In genomic region chr11:72719551-72719950, GRCh38 we compare ENCODE assay signal across 9 cellular contexts. TPM values are rescaled to one million over a fixed set of nuclear protein-coding genes. Genes with fewer than 3 reads are reported as not detected.
DNase-seq lines count a peak whose midpoint lies in the region; ATAC-seq and TF ChIP-seq lines count a peak whose summit lies in the region.
"Had no signal": no experiment of that assay in that cellular context is flagged by ENCODE, and none has a peak within 500 bp of the region (broad histone marks: within the 10 kb centered on the region; RNA-seq: fewer than 3 reads in every experiment).

No MANE protein-coding gene starts in this region.

- intact Hi-C loops in A673 (cut with micrococcal nuclease; ENCODE audit: unreplicated experiment) (no loop called here), IMR-90 (cut with micrococcal nuclease) (no loop called here), posterior cingulate gyrus (cut with DNase I) (no loop called here)
- intact Hi-C loops in naive thymus-derived CD4-positive, alpha-beta T cell (cut with micrococcal nuclease) = no loop called here

- H3K27ac ChIP-seq in A673 (ENCODE audit: low read depth, low read length, poor library complexity, severe bottlenecking) (peak overlapping the region; percentile 2), IMR-90 (ENCODE audit: insufficient read depth, low read length) (no peak overlapping the region)
- peak overlapping the region; percentile 78 for H3K27ac ChIP-seq in naive thymus-derived CD4-positive, alpha-beta T cell (ENCODE audit: low read depth, low read length)

- ATAC-seq in IMR-90 (ENCODE audit: low read depth) (no peak), GM18868 (IDR thresholded peaks at IDR 0.05; ENCODE audit: unreplicated experiment) (no peak), GM18907 (IDR thresholded peaks at IDR 0.05; ENCODE audit: unreplicated experiment) (no peak), HG02759 (IDR thresholded peaks at IDR 0.05; ENCODE audit: unreplicated experiment) (no peak)
- no peak for ATAC-seq in central memory CD8-positive, alpha-beta T cell (replicated peaks; ENCODE audit: extremely low read depth, poor library complexity, severe bottlenecking)
- ATAC-seq in naive thymus-derived CD4-positive, alpha-beta T cell = no peak

- peaks cover 65% of the 10 kb centered on the region for H4K20me1 ChIP-seq in IMR-90 (ENCODE audit: insufficient read depth, low read length)

- peaks cover 46 to 95% of the 10 kb centered on the region in 2 experiments for H3K79me1 ChIP-seq in IMR-90 (ENCODE audit: low read depth in 1 of 2, low read length in 2 of 2)

- POLR2A ChIA-PET in A673 (lab: Charles Lee; ENCODE audit: low non-redundant PET) (no interaction called here), IMR-90 (lab: Charles Lee; ENCODE audit: unreplicated experiment) (no interaction called here)
- POLR2A ChIA-PET in naive thymus-derived CD4-positive, alpha-beta T cell (lab: Charles Lee) = no interaction called here

- H3K4me1 Mint-ChIP-seq in central memory CD8-positive, alpha-beta T cell = peaks cover 77% of the 10 kb centered on the region
- H3K4me1 Mint-ChIP-seq in naive thymus-derived CD4-positive, alpha-beta T cell = peaks cover 51 to 83% (median 69%) of the 10 kb centered on the region in 7 donors

- TF ChIP-seq POLR2A in IMR-90 (IDR thresholded peaks at IDR 0.05; ENCODE audit: low read depth, low read length) = no peak

- no peaks in the 10 kb centered on the region for H3K9me3 Mint-ChIP-seq in central memory CD8-positive, alpha-beta T cell
- no peaks in the 10 kb centered on the region for H3K9me3 Mint-ChIP-seq in naive thymus-derived CD4-positive, alpha-beta T cell

- H3K4me3 ChIP-seq in A673 (ENCODE audit: low read depth, low read length, poor library complexity, severe bottlenecking) = no peak overlapping the region
- H3K4me3 ChIP-seq in IMR-90 (ENCODE audit: insufficient read depth, low read depth, low read length) = no peak overlapping the region
- H3K4me3 ChIP-seq in naive thymus-derived CD4-positive, alpha-beta T cell (ENCODE audit: low read length) = peak overlapping the region; percentile 98

- no peak overlapping the region for H3K56ac ChIP-seq in IMR-90 (ENCODE audit: extremely low read depth, insufficient read depth, low read length)

- H3K4me2 ChIP-seq in IMR-90 (ENCODE audit: low read depth, low read length) = peak overlapping the region; percentile 16

- H3K18ac ChIP-seq in IMR-90 (ENCODE audit: low read depth, low read length) = no peak overlapping the region

- no peak overlapping the region for H2AK9ac ChIP-seq in IMR-90 (replicated peaks; ENCODE audit: low read depth, low read length, poor library complexity)

- H3K36me3 Mint-ChIP-seq in central memory CD8-positive, alpha-beta T cell (ENCODE audit: insufficient read depth) = peaks cover 31% of the 10 kb centered on the region
- peaks cover 0 to 3% (median 0%) of the 10 kb centered on the region in 5 donors for H3K36me3 Mint-ChIP-seq in naive thymus-derived CD4-positive, alpha-beta T cell

- H4K5ac ChIP-seq in IMR-90 (ENCODE audit: low read depth, low read length) = no peak overlapping the region

- peak overlapping the region; percentile 83 for H3K4me3 Mint-ChIP-seq in central memory CD8-positive, alpha-beta T cell
- peak overlapping the region; percentile 88 to 99 (median 94) for H3K4me3 Mint-ChIP-seq in naive thymus-derived CD4-positive, alpha-beta T cell

- WGBS in IMR-90 (ENCODE audit: extremely low coverage in 2 of 2, insufficient read length in 1 of 2), 2 experiments = 60% methylated on average over 1 of the region's 4 CpGs; no CpG with 5 or more reads in 1 of the 2 experiments

- CTCF ChIA-PET in A673 (lab: Charles Lee) = no interaction called here
- CTCF ChIA-PET in IMR-90 (lab: Yijun Ruan, JAX) = no interaction called here
- CTCF ChIA-PET in naive thymus-derived CD4-positive, alpha-beta T cell (lab: Charles Lee) = no interaction called here

- H3K14ac ChIP-seq in IMR-90 (replicated peaks; ENCODE audit: low read depth, low read length) = no peak overlapping the region

- H3K4me1 ChIP-seq in A673 (ENCODE audit: insufficient read depth, low read length, poor library complexity, severe bottlenecking) (peaks cover 19% of the 10 kb centered on the region), IMR-90 (ENCODE audit: control insufficient read depth, insufficient read depth, low read length) (peaks cover 27% of the 10 kb centered on the region)
- peaks cover 37 to 51% of the 10 kb centered on the region in 2 donors for H3K4me1 ChIP-seq in naive thymus-derived CD4-positive, alpha-beta T cell (ENCODE audit: control insufficient read depth in 2 of 2, insufficient read depth in 2 of 2, low read length in 2 of 2)

- H2AFZ ChIP-seq in IMR-90 (replicated peaks; ENCODE audit: low read length, poor library complexity) = no peak overlapping the region

- no peak overlapping the region for H2BK5ac ChIP-seq in IMR-90 (ENCODE audit: low read depth, low read length, poor library complexity, severe bottlenecking)

- no peak overlapping the region for H2BK20ac ChIP-seq in IMR-90 (ENCODE audit: low read depth, low read length)

- TF ChIP-seq CTCF in A673 (conservative IDR thresholded peaks at IDR 0.05; ENCODE audit: low read depth, low read length) (no peak), IMR-90 (conservative IDR thresholded peaks at IDR 0.05; ENCODE audit: low read depth, low read length) (no peak)

- H3K9me3 ChIP-seq in A673 (ENCODE audit: low read depth, low read length, poor library complexity, severe bottlenecking) = no peaks in the 10 kb centered on the region
- no peaks in the 10 kb centered on the region for H3K9me3 ChIP-seq in IMR-90 (ENCODE audit: control insufficient read depth, insufficient read depth, low read length)
- H3K9me3 ChIP-seq in naive thymus-derived CD4-positive, alpha-beta T cell (ENCODE audit: control insufficient read depth in 2 of 3, low read length in 3 of 3) = no peaks in the 10 kb centered on the region

- no peak overlapping the region for H2BK120ac ChIP-seq in IMR-90 (ENCODE audit: low read depth, low read length)

- H4K91ac ChIP-seq in IMR-90 (ENCODE audit: insufficient read depth, low read depth, low read length) = no peak overlapping the region

- no peak overlapping the region for H3K4ac ChIP-seq in IMR-90 (ENCODE audit: low read depth, low read length)

- H2BK15ac ChIP-seq in IMR-90 (ENCODE audit: low read depth, low read length) = no peak overlapping the region

- no peak for DNase-seq in A673 (ENCODE audit: low spot score)
- no peak for DNase-seq in IMR-90
- DNase-seq in central memory CD8-positive, alpha-beta T cell (ENCODE audit: low spot score in 2 of 2) = no peak
- DNase-seq in naive thymus-derived CD4-positive, alpha-beta T cell = no peak
- DNase-seq in posterior cingulate gyrus = no peak
- DNase-seq: erythroblast had no signal

- H3K27me3 Mint-ChIP-seq in central memory CD8-positive, alpha-beta T cell = no peaks in the 10 kb centered on the region
- H3K27me3 Mint-ChIP-seq in naive thymus-derived CD4-positive, alpha-beta T cell = no peaks in the 10 kb centered on the region

- peak overlapping the region; percentile 1; the same call in 1 of the 2 replicates for H3K23ac ChIP-seq in IMR-90 (ENCODE audit: low read depth, low read length)

- no peak overlapping the region for H4K8ac ChIP-seq in IMR-90 (ENCODE audit: low read depth in 2 of 2, low read length in 2 of 2)

- in situ Hi-C loops in IMR-90 (cut with MboI; ENCODE audit: low sequenced_read_pairs) = no loop called here

- no peak overlapping the region for H3K9ac ChIP-seq in IMR-90 (ENCODE audit: low read depth, low read length)

- BruUV-seq in A673 (replicated peaks; lab: Mats Ljungman, UMichigan) = no TSS peak
- no TSS peak for BruUV-seq in IMR-90 (replicated peaks; lab: Mats Ljungman, UMichigan)

- no peak overlapping the region; the same call in 1 of the 2 replicates for H2AK5ac ChIP-seq in IMR-90 (ENCODE audit: low read depth, low read length)

- dilution Hi-C loops in IMR-90 (cut with HindIII; ENCODE audit: low sequenced_read_pairs, unreplicated experiment) = no loop called here

- no peaks in the 10 kb centered on the region for H3K27me3 ChIP-seq in A673 (replicated peaks; ENCODE audit: insufficient read depth, low read depth, low read length, poor library complexity)
- H3K27me3 ChIP-seq in IMR-90 (ENCODE audit: control insufficient read depth, insufficient read depth, low read length) = no peaks in the 10 kb centered on the region
- H3K27me3 ChIP-seq in naive thymus-derived CD4-positive, alpha-beta T cell (ENCODE audit: control insufficient read depth in 2 of 2, insufficient read depth in 2 of 2, low read length in 2 of 2) = no peaks in the 10 kb centered on the region

- H3K9me1 ChIP-seq in IMR-90 (ENCODE audit: insufficient read depth, low read length) = peaks cover 27% of the 10 kb centered on the region

- TF ChIP-seq RAD21 in IMR-90 (IDR thresholded peaks at IDR 0.05; ENCODE audit: low read length) = no peak

- peak overlapping the region; percentile 94 for H3K27ac Mint-ChIP-seq in central memory CD8-positive, alpha-beta T cell (ENCODE audit: low read depth)
- peak overlapping the region; percentile 70 to 99 (median 95) for H3K27ac Mint-ChIP-seq in naive thymus-derived CD4-positive, alpha-beta T cell

- H3K36me3 ChIP-seq in A673 (ENCODE audit: insufficient read depth, low read length, poor library complexity, severe bottlenecking) = no peaks in the 10 kb centered on the region
- peaks cover 14% of the 10 kb centered on the region for H3K36me3 ChIP-seq in IMR-90 (ENCODE audit: control insufficient read depth, insufficient read depth, low read length)
- peaks cover 0 to 30% (median 4%) of the 10 kb centered on the region in 3 experiments for H3K36me3 ChIP-seq in naive thymus-derived CD4-positive, alpha-beta T cell (ENCODE audit: control insufficient read depth in 2 of 3, insufficient read depth in 3 of 3, low read length in 3 of 3)

TF ChIP-seq in IMR-90, 13 proteins besides CTCF, POLR2A, EP300 and RAD21 (continues in another document):
- TF ChIP-seq RFX5 (IDR thresholded peaks at IDR 0.05; ENCODE audit: low read depth, low read length) = no peak

RNA-seq across cellular contexts. Expression of gene ARAP1, which starts 32.7 kb away (rescaled TPM):
- total RNA-seq in A673 (2021) = 66.1 and 68.4 TPM in 2 replicates
- 37.6 and 38.0 TPM in 2 replicates for total RNA-seq in IMR-90 (2012; rRNA removed)
- polyA plus RNA-seq in IMR-90 (2012; rRNA removed) = 59.4 and 63.1 TPM in 2 replicates
- 42.2 and 63.5 TPM in 2 replicates for polyA plus RNA-seq in IMR-90 (2012; cell fraction: cytosol; rRNA removed)
- polyA plus RNA-seq in IMR-90 (2012; cell fraction: nucleus; rRNA removed; ENCODE audit: low replicate concordance) = 119 and 357 TPM in 2 replicates
- total RNA-seq in naive thymus-derived CD4-positive, alpha-beta T cell = 100 to 1,000 TPM; 119 to 317 (median 156) TPM
- polyA plus RNA-seq in naive thymus-derived CD4-positive, alpha-beta T cell = 10 to 100 TPM; 30.4 to 55.3 TPM

RNA-seq across cellular contexts. Expression of gene PDE2A, which starts 45.3 kb away (rescaled TPM):
- total RNA-seq in A673 (2021) (0.58 and 1.2 TPM in 2 replicates), IMR-90 (2012; rRNA removed) (not detected in 2 replicates)
- 0.02 and 0.06 TPM in 2 replicates for polyA plus RNA-seq in IMR-90 (2012; rRNA removed)
- polyA plus RNA-seq in IMR-90 (2012; cell fraction: cytosol; rRNA removed) = 0.01 and 0.22 TPM in 2 replicates
- polyA plus RNA-seq in IMR-90 (2012; cell fraction: nucleus; rRNA removed; ENCODE audit: low replicate concordance) = 0.17 and 0.21 TPM in 2 replicates
- 1 to 10 TPM in 4 of 5 experiments, under 1 TPM in 1; 0.97 to 9.0 (median 1.7) TPM for total RNA-seq in naive thymus-derived CD4-positive, alpha-beta T cell
- not detected for polyA plus RNA-seq in naive thymus-derived CD4-positive, alpha-beta T cell
